ENCODE assay signal across 28 cellular contexts in the genomic region with DNA sequence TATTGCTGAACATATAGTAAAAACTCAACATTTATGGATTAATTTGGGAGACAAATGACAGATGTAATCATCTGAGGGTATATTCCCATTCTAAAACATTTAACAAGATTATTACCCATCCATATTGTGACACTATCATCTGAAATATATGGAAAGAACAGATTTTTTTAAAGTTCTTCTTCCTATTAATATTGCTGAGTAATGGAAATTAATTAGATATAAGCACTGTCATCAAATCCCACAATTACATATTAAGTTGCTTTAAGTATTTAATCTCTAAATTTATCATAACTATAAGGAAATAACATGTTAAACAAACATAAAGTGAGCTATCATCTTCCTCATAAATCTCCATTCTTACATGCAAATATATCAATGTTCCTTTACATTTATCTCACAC. TPM values are rescaled to one million over a fixed set of nuclear protein-coding genes. Genes with fewer than 3 reads are reported as not detected.
"Had no signal": no experiment of that assay in that cellular context is flagged by ENCODE, and none has a peak within 500 bp of the region (broad histone marks: within the 10 kb centered on the region; RNA-seq: fewer than 3 reads in every experiment).

No MANE protein-coding gene starts in this region.

- ATAC-seq: naive thymus-derived CD4-positive, alpha-beta T cell; natural killer cell; psoas muscle; right cardiac atrium; sciatic nerve; stimulated activated memory B cell treated with anti-CD40 and anti-IgM and Interleukin-4, amounts not matched to agents 10 μg/mL and 1 μg/mL and 100 μg/mL, for 72 hours; stimulated activated naive CD8-positive, alpha-beta T cell treated with anti-CD3 and anti-CD28 coated beads, Interleukin-15, amount 100 ng/mL, for 72 hours; upper lobe of right lung had no signal

- H3K27me3 ChIP-seq: neural progenitor cell, ovary, spleen, suprapubic skin, testis, tibial artery, transverse colon, upper lobe of right lung, uterus had no signal

- H3K4me1 ChIP-seq: neural progenitor cell, parathyroid adenoma, psoas muscle, spleen, suprapubic skin, testis, tibial artery, transverse colon, upper lobe of right lung, uterus had no signal

- H2AFZ ChIP-seq: neural progenitor cell, parathyroid adenoma had no signal

- H3K27ac ChIP-seq: neural progenitor cell, ovary, parathyroid adenoma, psoas muscle, skin epidermis, spleen, suprapubic skin, testis, tibial artery, transverse colon, upper lobe of right lung, uterus had no signal

- H3K36me3 ChIP-seq: neural progenitor cell, ovary, spleen, suprapubic skin, tibial artery, transverse colon, upper lobe of right lung, uterus had no signal

- H3K79me2 ChIP-seq: parathyroid adenoma had no signal

- H3K4me3 ChIP-seq: neural progenitor cell, ovary, psoas muscle, skin epidermis, smooth muscle cell, spleen, suprapubic skin, testis, tibial artery, transverse colon, upper lobe of right lung, uterus had no signal

- H3K4me2 ChIP-seq: neural progenitor cell, smooth muscle cell had no signal

- H3K9me3 ChIP-seq: ovary, testis had no signal

- DNase-seq: naive thymus-derived CD4-positive, alpha-beta T cell; natural killer cell; occipital lobe; ovary; posterior cingulate gyrus; psoas muscle; right cardiac atrium; spleen; stimulated activated CD4-positive, alpha-beta T cell treated with anti-CD3 and anti-CD28 coated beads, Interleukin-12 subunit alpha, Interleukin-12 subunit beta, amount 100 ng/mL, for 4 hours; stimulated activated CD4-positive, alpha-beta T cell treated with anti-CD3 and anti-CD28 coated beads, Interleukin-1b, Interleukin-23, amount 100 ng/mL, for 48 hours; stimulated activated CD4-positive, alpha-beta T cell treated with anti-CD3 and anti-CD28 coated beads, Interleukin-4, amount 100 ng/mL, for 1 hour; stimulated activated CD4-positive, alpha-beta T cell treated with anti-CD3 and anti-CD28 coated beads, Interleukin-4, amount 100 ng/mL, for 4 hours; stimulated activated CD8-positive, alpha-beta memory T cell treated with anti-CD3 and anti-CD28 coated beads, Interleukin-4, amount 100 ng/mL, for 48 hours; stimulated activated naive CD4-positive, alpha-beta T cell treated with Interleukin-2 at 50 U/mL for 16 hours; stimulated activated naive CD8-positive, alpha-beta T cell treated with anti-CD3 and anti-CD28 coated beads, Interleukin-15, amount 100 ng/mL, for 72 hours; substantia nigra; testis; tibial artery; transverse colon; upper lobe of right lung; uterus had no signal

- H3K9ac ChIP-seq: neural progenitor cell, parathyroid adenoma had no signal

RNA-seq across cellular contexts. Expression of gene EML5, which starts 22.0 kb away (rescaled TPM):
- polyA plus RNA-seq: smooth muscle cell had no signal
